23 cellular contexts compared by ENCODE assay signal in the genomic region with DNA sequence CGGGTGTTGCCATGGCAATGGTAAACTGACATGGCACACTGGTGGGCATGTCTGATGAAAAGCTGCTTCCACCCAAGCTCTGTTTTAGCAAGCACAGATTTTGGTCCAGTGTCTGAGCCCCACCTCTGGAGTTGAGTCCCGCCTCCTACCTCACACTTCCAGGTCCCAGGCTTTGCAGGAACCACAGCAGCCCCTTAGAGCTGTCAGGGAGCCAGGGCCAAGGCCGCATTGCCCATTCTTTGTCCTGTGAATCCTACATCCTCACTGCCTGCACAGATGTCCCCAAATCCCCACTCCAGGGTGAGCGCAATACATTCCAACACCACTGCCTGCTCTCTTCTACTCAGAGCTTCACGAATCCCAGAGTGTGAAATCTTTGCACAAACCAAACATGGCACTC.
"Had no signal": no experiment of that assay in that cellular context is flagged by ENCODE, and none has a peak within 500 bp of the region (broad histone marks: within the 10 kb centered on the region; RNA-seq: fewer than 3 reads in every experiment).

No MANE protein-coding gene starts in this region.

- H3K9me3 Mint-ChIP-seq: IgD-negative memory B cell had no signal

- H3K4me2 ChIP-seq: KMS-11 had no signal

- H3K4me1 Mint-ChIP-seq: IgD-negative memory B cell had no signal

- H3K9ac ChIP-seq: KMS-11 had no signal

- H3K36me3 Mint-ChIP-seq: IgD-negative memory B cell had no signal

- DNase-seq: Kasumi-1, MM.1S, NCI-H1092 treated with DMSO at 0.1 percent for 48 hours, NCI-H1436, NCI-H187, NCI-H2029, NCI-H2081 treated with DMSO at 0.1 percent for 48 hours, NCI-H2171, NCI-H226, NCI-H446, NCI-H510A, NCI-H524 treated with DMSO at 0.1 percent for 48 hours, NCI-H69, NCI-H774, SIG-M5 had no signal

- H3K36me3 ChIP-seq: SJSA1 had no signal

- FAIRE-seq: HepG2, K562 had no signal

- H3K4me3 ChIP-seq: K562, SJSA1, SK-N-MC had no signal

- H3K9me3 ChIP-seq: SJSA1 had no signal

- H3K27ac Mint-ChIP-seq: IgD-negative memory B cell had no signal

- H3K4me3 Mint-ChIP-seq: IgD-negative memory B cell had no signal

- ATAC-seq: HepG2, K562, Right ventricle myocardium inferior had no signal

- H3K27ac ChIP-seq: KMS-11, RWPE1, SJSA1, SK-N-MC had no signal
